In genomic region chr2:99864561-99865216, GRCh38 we compare ENCODE assay signal across 11 cellular contexts.
DNase-seq lines count a peak whose midpoint lies in the region; ATAC-seq and TF ChIP-seq lines count a peak whose summit lies in the region.
"Had no signal": no experiment of that assay in that cellular context is flagged by ENCODE, and none has a peak within 500 bp of the region (broad histone marks: within the 10 kb centered on the region; RNA-seq: fewer than 3 reads in every experiment).

No MANE protein-coding gene starts in this region.

- no peak overlapping the region for H3K9ac ChIP-seq in adipocyte (ENCODE audit: low read length)

- H3K27me3 ChIP-seq in right atrium auricular region (no peaks in the 10 kb centered on the region), adipocyte (replicated peaks; ENCODE audit: control insufficient read depth, insufficient read depth, low read length) (peaks cover 38% of the 10 kb centered on the region), left ventricle myocardium inferior (ENCODE audit: low read depth) (no peaks in the 10 kb centered on the region), aorta (ENCODE audit: control insufficient read depth in 1 of 2, insufficient read depth in 2 of 2, low read length in 1 of 2) (no peaks in the 10 kb centered on the region)
- H3K27me3 ChIP-seq: transverse colon had no signal

- 30 to 33% methylated on average over 6 of the region's 6 CpGs for WGBS in aorta, 2 donors

- ATAC-seq in Right ventricle myocardium inferior = peak; percentile 89
- ATAC-seq in aorta (ENCODE audit: low FRiP score) = peak; percentile 75
- ATAC-seq in GM21390 (IDR thresholded peaks at IDR 0.05; ENCODE audit: unreplicated experiment) = no peak
- no peak for ATAC-seq in HG03342 (IDR thresholded peaks at IDR 0.05; ENCODE audit: unreplicated experiment)

- H3K9me3 ChIP-seq in right atrium auricular region (no peaks in the 10 kb centered on the region), adipocyte (ENCODE audit: control insufficient read depth, low read length) (no peaks in the 10 kb centered on the region), left ventricle myocardium inferior (replicated peaks) (no peaks in the 10 kb centered on the region), aorta (ENCODE audit: control insufficient read depth, low read length) (no peaks in the 10 kb centered on the region)
- H3K9me3 ChIP-seq: transverse colon had no signal

- peaks cover 0 to 25% of the 10 kb centered on the region in 2 donors for H3K4me1 ChIP-seq in right atrium auricular region
- peaks cover 25% of the 10 kb centered on the region for H3K4me1 ChIP-seq in adipocyte (ENCODE audit: control insufficient read depth, insufficient read depth, low read length)
- peaks cover 27% of the 10 kb centered on the region for H3K4me1 ChIP-seq in left ventricle myocardium inferior
- H3K4me1 ChIP-seq in aorta (ENCODE audit: control insufficient read depth in 1 of 2, insufficient read depth in 2 of 2, low read length in 2 of 2) = peaks cover 0 to 5% of the 10 kb centered on the region in 2 donors

- H3K27ac ChIP-seq in right atrium auricular region = peak overlapping the region in 1 of 2 donors; percentile 26
- H3K27ac ChIP-seq in left ventricle myocardium inferior (replicated peaks) = peak overlapping the region; percentile 31
- no peak overlapping the region for H3K27ac ChIP-seq in aorta (ENCODE audit: low read depth in 1 of 2, low read length in 2 of 2)
- H3K27ac ChIP-seq: transverse colon had no signal

- H3K36me3 ChIP-seq in right atrium auricular region (no peaks in the 10 kb centered on the region), adipocyte (ENCODE audit: control insufficient read depth, insufficient read depth, low read length, severe bottlenecking) (no peaks in the 10 kb centered on the region), left ventricle myocardium inferior (no peaks in the 10 kb centered on the region), aorta (ENCODE audit: control insufficient read depth in 1 of 2, insufficient read depth in 2 of 2, low read length in 1 of 2) (no peaks in the 10 kb centered on the region)
- H3K36me3 ChIP-seq: transverse colon had no signal

- H3K4me3 ChIP-seq in right atrium auricular region (no peak overlapping the region), adipocyte (ENCODE audit: low read length) (no peak overlapping the region), left ventricle myocardium inferior (no peak overlapping the region), aorta (ENCODE audit: low read length in 2 of 2) (no peak overlapping the region)
- H3K4me3 ChIP-seq: transverse colon had no signal

- no peak for DNase-seq in Right ventricle myocardium inferior (ENCODE audit: missing footprints)
- DNase-seq in right atrium auricular region (ENCODE audit: low spot score) = no peak
- DNase-seq in adipocyte (ENCODE audit: low read depth) = peak; percentile 76
- DNase-seq in left ventricle myocardium inferior = no peak
- peak in 1 of 2 donors; percentile 43 for DNase-seq in aorta
- DNase-seq in ecto neural progenitor cell (ENCODE audit: low spot score) = no peak
- DNase-seq: effector memory CD4-positive, alpha-beta T cell; small intestine; transverse colon had no signal

- intact Hi-C loops in Right ventricle myocardium inferior (cut with DNase I) (no loop called here), left ventricle myocardium inferior (cut with micrococcal nuclease) (no loop called here), aorta (cut with DNase I) (no loop called here)

- TF ChIP-seq CTCF in right atrium auricular region (IDR thresholded peaks at IDR 0.05) (no peak), left ventricle myocardium inferior (IDR thresholded peaks at IDR 0.05; ENCODE audit: borderline replicate concordance) (no peak)

Comparison
In these comparisons a context has a peak if more than half of its experiments do, and no peak if none do; other contexts are left out.
1. ATAC-seq: peak in Right ventricle myocardium inferior (single experiment) and aorta (single experiment); none in GM21390 (single experiment) and HG03342 (single experiment).